8 cellular contexts compared by ENCODE assay signal in genomic region chr12:14770495-14771313, GRCh38. TPM values are rescaled to one million over a fixed set of nuclear protein-coding genes. Genes with fewer than 3 reads are reported as not detected.
DNase-seq lines count a peak whose midpoint lies in the region; ATAC-seq and TF ChIP-seq lines count a peak whose summit lies in the region.

No MANE protein-coding gene starts in this region.

- ATAC-seq in HG02852 (IDR thresholded peaks at IDR 0.05; ENCODE audit: unreplicated experiment) (peak; percentile 17), T-helper 17 cell (peak; percentile 43)

- DNase-seq in NCI-H146 (lab: John Stamatoyannopoulos, UW) (peak; percentile 96), T-helper 17 cell (peak; percentile 70 to 94 (median 84)), anterior cingulate cortex (lab: John Stamatoyannopoulos, UW) (peak; percentile 30 to 94 (median 81)), hepatic stellate cell (ENCODE audit: low spot score) (peak; percentile 84), putamen (ENCODE audit: low spot score) (peak; percentile 92), vagina (ENCODE audit: extremely low spot score in 2 of 2) (peak in 1 of 2 donors; percentile 98)

- peak overlapping the region; percentile 81 for H3K4me3 ChIP-seq in GM12875 (ENCODE audit: low read depth, low read length)
- H3K4me3 ChIP-seq in vagina: peak overlapping the region; percentile 67 to 82

- no peaks in the 10 kb centered on the region for H3K27me3 ChIP-seq in vagina

- H3K36me3 Mint-ChIP-seq in T-helper 17 cell (ENCODE audit: low read depth): peaks cover 7% of the 10 kb centered on the region

- intact Hi-C loops in vagina (cut with DNase I): loop anchor here (10.0 kb wide), 1 partner anchor 114 kb away; the partner anchor contains the start of gene MGP

- H3K4me1 ChIP-seq in vagina: peaks cover 28% of the 10 kb centered on the region

- H3K4me1 Mint-ChIP-seq in T-helper 17 cell: peaks cover 44% of the 10 kb centered on the region

- TF ChIP-seq CTCF in GM12875 (IDR thresholded peaks at IDR 0.05; ENCODE audit: borderline replicate concordance, insufficient read depth, low read depth, low read length) (no peak), vagina (IDR thresholded peaks at IDR 0.05) (no peak)

- H3K9me3 ChIP-seq in T-helper 17 cell (ENCODE audit: control insufficient read depth, low read length, poor library complexity, severe bottlenecking) (no peaks in the 10 kb centered on the region), vagina (no peaks in the 10 kb centered on the region)

- peak overlapping the region; percentile 100 for H3K27ac Mint-ChIP-seq in T-helper 17 cell

- H3K36me3 ChIP-seq in vagina: no peaks in the 10 kb centered on the region

- peak overlapping the region; percentile 97 for H3K4me3 Mint-ChIP-seq in T-helper 17 cell

- no peaks in the 10 kb centered on the region for H3K27me3 Mint-ChIP-seq in T-helper 17 cell

- peak; percentile 23 to 93 for TF ChIP-seq POLR2A in vagina (IDR thresholded peaks at IDR 0.05)

- peak overlapping the region; percentile 94 for H3K27ac ChIP-seq in vagina

RNA-seq across cellular contexts. Expression of gene WBP11, which starts 32.6 kb away (rescaled TPM):
- total RNA-seq in T-helper 17 cell (100 to 1,000 TPM; 124 to 129 TPM), vagina (12.8 TPM)

RNA-seq across cellular contexts. Expression of gene C12orf60, which starts 32.8 kb away (rescaled TPM):
- total RNA-seq in T-helper 17 cell: under 1 TPM in 1 of 2 donors, not detected in 1; 0.27 TPM
- total RNA-seq in vagina: 0.74 TPM

RNA-seq across cellular contexts. Expression of gene SMCO3, which starts 43.3 kb away (rescaled TPM):
- total RNA-seq in T-helper 17 cell (not detected), vagina (not detected)
